In genomic region chr16:14366974-14367707, GRCh38 we compare ENCODE assay signal across 3 cellular contexts.
TF ChIP-seq lines count a peak whose summit lies in the region.

No MANE protein-coding gene starts in this region.

TF ChIP-seq in SK-N-SH, 30 proteins besides CTCF, POLR2A, EP300 and RAD21:
- no peak for TF ChIP-seq ZBTB33 (IDR thresholded peaks at IDR 0.05; ENCODE audit: borderline replicate concordance, low read depth)
- no peak for TF ChIP-seq NRF1 (IDR thresholded peaks at IDR 0.05; ENCODE audit: low read depth, low read length)
- TF ChIP-seq, protein P1, sequence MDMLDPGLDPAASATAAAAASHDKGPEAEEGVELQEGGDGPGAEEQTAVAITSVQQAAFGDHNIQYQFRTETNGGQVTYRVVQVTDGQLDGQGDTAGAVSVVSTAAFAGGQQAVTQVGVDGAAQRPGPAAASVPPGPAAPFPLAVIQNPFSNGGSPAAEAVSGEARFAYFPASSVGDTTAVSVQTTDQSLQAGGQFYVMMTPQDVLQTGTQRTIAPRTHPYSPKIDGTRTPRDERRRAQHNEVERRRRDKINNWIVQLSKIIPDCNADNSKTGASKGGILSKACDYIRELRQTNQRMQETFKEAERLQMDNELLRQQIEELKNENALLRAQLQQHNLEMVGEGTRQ (IDR thresholded peaks at IDR 0.05; ENCODE audit: borderline replicate concordance, low read depth, low read length): no peak
- no peak for TF ChIP-seq MAX (IDR thresholded peaks at IDR 0.05; ENCODE audit: low read depth)
- TF ChIP-seq TCF12 (IDR thresholded peaks at IDR 0.05): peak; percentile 41; the same call in 1 of the 2 replicates
- no peak for TF ChIP-seq POLR2AphosphoS5 (IDR thresholded peaks at IDR 0.05; ENCODE audit: low read depth, low read length)
- TF ChIP-seq USF1 (IDR thresholded peaks at IDR 0.05; ENCODE audit: borderline replicate concordance, low read depth): no peak
- no peak for TF ChIP-seq PBX3 (IDR thresholded peaks at IDR 0.05)
- TF ChIP-seq RXRA (IDR thresholded peaks at IDR 0.05; ENCODE audit: borderline replicate concordance, low read depth): no peak

TF ChIP-seq in SK-N-SH treated with all-trans-retinoic acid at 6 μM for 48 hours, 23 proteins besides CTCF, POLR2A, EP300 and RAD21:
- TF ChIP-seq ARNTL (CRISPR knock-in tag; IDR thresholded peaks at IDR 0.05; ENCODE audit: borderline replicate concordance, low read depth): no peak
- TF ChIP-seq TCF4 (CRISPR knock-in tag; IDR thresholded peaks at IDR 0.05; ENCODE audit: borderline replicate concordance): no peak
- no peak for TF ChIP-seq OSR1 (CRISPR knock-in tag; IDR thresholded peaks at IDR 0.05)
- no peak for TF ChIP-seq SNAI2 (CRISPR knock-in tag; IDR thresholded peaks at IDR 0.05)
- TF ChIP-seq ZNF565 (CRISPR knock-in tag; conservative IDR thresholded peaks at IDR 0.05; ENCODE audit: low read depth): no peak
- TF ChIP-seq ZFP30 (CRISPR knock-in tag; IDR thresholded peaks at IDR 0.05): no peak
- TF ChIP-seq ZNF70 (CRISPR knock-in tag; IDR thresholded peaks at IDR 0.05): no peak
- TF ChIP-seq ESRRG (CRISPR knock-in tag; IDR thresholded peaks at IDR 0.05): no peak
- no peak for TF ChIP-seq ZC3H10 (CRISPR knock-in tag; IDR thresholded peaks at IDR 0.05)
- no peak for TF ChIP-seq ISL1 (CRISPR knock-in tag; IDR thresholded peaks at IDR 0.05)
- no peak for TF ChIP-seq RARB (CRISPR knock-in tag; IDR thresholded peaks at IDR 0.05)
- TF ChIP-seq BACH2 (CRISPR knock-in tag; IDR thresholded peaks at IDR 0.05; ENCODE audit: borderline replicate concordance): no peak
- TF ChIP-seq, protein P2, sequence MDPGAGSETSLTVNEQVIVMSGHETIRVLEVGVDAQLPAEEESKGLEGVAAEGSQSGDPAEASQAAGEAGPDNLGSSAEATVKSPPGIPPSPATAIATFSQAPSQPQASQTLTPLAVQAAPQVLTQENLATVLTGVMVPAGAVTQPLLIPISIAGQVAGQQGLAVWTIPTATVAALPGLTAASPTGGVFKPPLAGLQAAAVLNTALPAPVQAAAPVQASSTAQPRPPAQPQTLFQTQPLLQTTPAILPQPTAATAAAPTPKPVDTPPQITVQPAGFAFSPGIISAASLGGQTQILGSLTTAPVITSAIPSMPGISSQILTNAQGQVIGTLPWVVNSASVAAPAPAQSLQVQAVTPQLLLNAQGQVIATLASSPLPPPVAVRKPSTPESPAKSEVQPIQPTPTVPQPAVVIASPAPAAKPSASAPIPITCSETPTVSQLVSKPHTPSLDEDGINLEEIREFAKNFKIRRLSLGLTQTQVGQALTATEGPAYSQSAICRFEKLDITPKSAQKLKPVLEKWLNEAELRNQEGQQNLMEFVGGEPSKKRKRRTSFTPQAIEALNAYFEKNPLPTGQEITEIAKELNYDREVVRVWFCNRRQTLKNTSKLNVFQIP (CRISPR knock-in tag; IDR thresholded peaks at IDR 0.05; ENCODE audit: borderline replicate concordance, low read depth): no peak
- no peak for TF ChIP-seq CREB5 (CRISPR knock-in tag; IDR thresholded peaks at IDR 0.05; ENCODE audit: low read depth)
- TF ChIP-seq, protein P3, sequence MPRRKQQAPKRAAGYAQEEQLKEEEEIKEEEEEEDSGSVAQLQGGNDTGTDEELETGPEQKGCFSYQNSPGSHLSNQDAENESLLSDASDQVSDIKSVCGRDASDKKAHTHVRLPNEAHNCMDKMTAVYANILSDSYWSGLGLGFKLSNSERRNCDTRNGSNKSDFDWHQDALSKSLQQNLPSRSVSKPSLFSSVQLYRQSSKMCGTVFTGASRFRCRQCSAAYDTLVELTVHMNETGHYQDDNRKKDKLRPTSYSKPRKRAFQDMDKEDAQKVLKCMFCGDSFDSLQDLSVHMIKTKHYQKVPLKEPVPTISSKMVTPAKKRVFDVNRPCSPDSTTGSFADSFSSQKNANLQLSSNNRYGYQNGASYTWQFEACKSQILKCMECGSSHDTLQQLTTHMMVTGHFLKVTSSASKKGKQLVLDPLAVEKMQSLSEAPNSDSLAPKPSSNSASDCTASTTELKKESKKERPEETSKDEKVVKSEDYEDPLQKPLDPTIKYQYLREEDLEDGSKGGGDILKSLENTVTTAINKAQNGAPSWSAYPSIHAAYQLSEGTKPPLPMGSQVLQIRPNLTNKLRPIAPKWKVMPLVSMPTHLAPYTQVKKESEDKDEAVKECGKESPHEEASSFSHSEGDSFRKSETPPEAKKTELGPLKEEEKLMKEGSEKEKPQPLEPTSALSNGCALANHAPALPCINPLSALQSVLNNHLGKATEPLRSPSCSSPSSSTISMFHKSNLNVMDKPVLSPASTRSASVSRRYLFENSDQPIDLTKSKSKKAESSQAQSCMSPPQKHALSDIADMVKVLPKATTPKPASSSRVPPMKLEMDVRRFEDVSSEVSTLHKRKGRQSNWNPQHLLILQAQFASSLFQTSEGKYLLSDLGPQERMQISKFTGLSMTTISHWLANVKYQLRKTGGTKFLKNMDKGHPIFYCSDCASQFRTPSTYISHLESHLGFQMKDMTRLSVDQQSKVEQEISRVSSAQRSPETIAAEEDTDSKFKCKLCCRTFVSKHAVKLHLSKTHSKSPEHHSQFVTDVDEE (CRISPR knock-in tag; IDR thresholded peaks at IDR 0.05): no peak
- no peak for TF ChIP-seq GLIS3 (CRISPR knock-in tag; IDR thresholded peaks at IDR 0.05)
- TF ChIP-seq, protein P4, sequence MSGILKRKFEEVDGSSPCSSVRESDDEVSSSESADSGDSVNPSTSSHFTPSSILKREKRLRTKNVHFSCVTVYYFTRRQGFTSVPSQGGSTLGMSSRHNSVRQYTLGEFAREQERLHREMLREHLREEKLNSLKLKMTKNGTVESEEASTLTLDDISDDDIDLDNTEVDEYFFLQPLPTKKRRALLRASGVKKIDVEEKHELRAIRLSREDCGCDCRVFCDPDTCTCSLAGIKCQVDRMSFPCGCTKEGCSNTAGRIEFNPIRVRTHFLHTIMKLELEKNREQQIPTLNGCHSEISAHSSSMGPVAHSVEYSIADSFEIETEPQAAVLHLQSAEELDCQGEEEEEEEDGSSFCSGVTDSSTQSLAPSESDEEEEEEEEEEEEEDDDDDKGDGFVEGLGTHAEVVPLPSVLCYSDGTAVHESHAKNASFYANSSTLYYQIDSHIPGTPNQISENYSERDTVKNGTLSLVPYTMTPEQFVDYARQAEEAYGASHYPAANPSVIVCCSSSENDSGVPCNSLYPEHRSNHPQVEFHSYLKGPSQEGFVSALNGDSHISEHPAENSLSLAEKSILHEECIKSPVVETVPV (CRISPR knock-in tag; IDR thresholded peaks at IDR 0.05): no peak
- no peak for TF ChIP-seq ZNF8 (CRISPR knock-in tag; IDR thresholded peaks at IDR 0.05)
- TF ChIP-seq TOX (CRISPR knock-in tag; IDR thresholded peaks at IDR 0.05; ENCODE audit: borderline replicate concordance): no peak
- no peak for TF ChIP-seq ZFP3 (CRISPR knock-in tag; IDR thresholded peaks at IDR 0.05)

TF ChIP-seq in H1, 55 proteins besides CTCF, POLR2A, EP300 and RAD21:
- TF ChIP-seq E2F6 (IDR thresholded peaks at IDR 0.05): no peak
- no peak for TF ChIP-seq SP4 (IDR thresholded peaks at IDR 0.05; ENCODE audit: low read length)
- TF ChIP-seq JUN (IDR thresholded peaks at IDR 0.05; ENCODE audit: low read depth, low read length): no peak
